Comparison of ENCODE assay signal across 1 cellular context in genomic region chr1:31101147-31101502, GRCh38.
TF ChIP-seq lines count a peak whose summit lies in the region.

No MANE protein-coding gene starts in this region.

TF ChIP-seq in GM23338, 12 proteins besides CTCF, POLR2A, EP300 and RAD21 (continued from another document):
- TF ChIP-seq ETS1 (IDR thresholded peaks at IDR 0.05), result no peak
- no peak for TF ChIP-seq ZNF331 (CRISPR knock-in tag; IDR thresholded peaks at IDR 0.05; ENCODE audit: low read depth)
